In genomic region chr19:10120538-10121198, GRCh38 we compare ENCODE assay signal across 9 cellular contexts. TPM values are rescaled to one million over a fixed set of nuclear protein-coding genes. Genes with fewer than 3 reads are reported as not detected.
DNase-seq lines count a peak whose midpoint lies in the region; TF ChIP-seq lines count a peak whose summit lies in the region.
"Had no signal": no experiment of that assay in that cellular context is flagged by ENCODE, and none has a peak within 500 bp of the region (broad histone marks: within the 10 kb centered on the region; RNA-seq: fewer than 3 reads in every experiment).

No MANE protein-coding gene starts in this region.

- H3K27ac Mint-ChIP-seq in nephron progenitor cell = no peak overlapping the region

- H3K27ac ChIP-seq in colonic mucosa (peak overlapping the region; percentile 18), prostate gland (peak overlapping the region in 1 of 2 donors; percentile 55)

- H3K36me3 Mint-ChIP-seq in nephron progenitor cell (ENCODE audit: low read depth) = peaks cover 15% of the 10 kb centered on the region

- H3K9me3 ChIP-seq in colonic mucosa (no peaks in the 10 kb centered on the region), prostate gland (no peaks in the 10 kb centered on the region)

- peaks cover 4% of the 10 kb centered on the region for H3K9me3 Mint-ChIP-seq in nephron progenitor cell

- H3K27me3 Mint-ChIP-seq in nephron progenitor cell (ENCODE audit: low read depth, poor library complexity) = peaks cover 3% of the 10 kb centered on the region
- H3K27me3 Mint-ChIP-seq: stimulated activated naive B cell treated with anti-CD40 and anti-IgM and Interleukin-4, amounts not matched to agents 10 μg/mL and 1 μg/mL and 100 μg/mL, for 72 hours had no signal

- intact Hi-C loops in colonic mucosa (cut with DNase I) (no loop called here), prostate gland (cut with DNase I) (no loop called here)

- 51% methylated on average over 9 of the region's 9 CpGs for WGBS in prostate gland

- peak overlapping the region; percentile 45 for H3K4me3 Mint-ChIP-seq in nephron progenitor cell

- peaks cover 7% of the 10 kb centered on the region for H3K36me3 ChIP-seq in colonic mucosa
- H3K36me3 ChIP-seq in prostate gland = peaks cover 4 to 21% of the 10 kb centered on the region in 2 donors

- peak; percentile 81 for DNase-seq in AG09309 (ENCODE audit: low read depth)
- peak; percentile 93 for DNase-seq in M059J (ENCODE audit: low read depth)
- no peak for DNase-seq in colonic mucosa
- DNase-seq in nephron progenitor cell = no peak
- no peak for DNase-seq in GM13976 (ENCODE audit: low spot score)
- no peak for DNase-seq in prostate gland (ENCODE audit: low spot score)
- no peak for DNase-seq in activated CD4-positive, alpha-beta T cell treated with anti-CD3 and anti-CD28 coated beads for 1 hour
- no peak for DNase-seq in DMS53 treated with DMSO at 0.1 percent for 48 hours (lab: John Stamatoyannopoulos, UW; ENCODE audit: unreplicated experiment)

- peaks cover 6% of the 10 kb centered on the region for H3K4me1 Mint-ChIP-seq in nephron progenitor cell

- in situ Hi-C loops in GM13976 (cut with MboI; ENCODE audit: low sequenced_read_pairs, unreplicated experiment) = no loop called here

- TF ChIP-seq POLR2A in prostate gland (IDR thresholded peaks at IDR 0.05) = no peak

- H3K4me1 ChIP-seq in colonic mucosa (no peaks in the 10 kb centered on the region), prostate gland (replicated peaks) (peaks cover 7% of the 10 kb centered on the region)

- TF ChIP-seq CTCF in AG09309 (IDR thresholded peaks at IDR 0.05; ENCODE audit: control insufficient read depth, insufficient read depth, low read depth, low read length, missing control alignments) (no peak), colonic mucosa (IDR thresholded peaks at IDR 0.05) (no peak), nephron progenitor cell (IDR thresholded peaks at IDR 0.05) (no peak), GM13976 (IDR thresholded peaks at IDR 0.05; ENCODE audit: borderline replicate concordance, control extremely low read depth, extremely low read depth, insufficient read depth, missing control alignments) (no peak), prostate gland (IDR thresholded peaks at IDR 0.05) (no peak)

- H3K9ac ChIP-seq in colonic mucosa (ENCODE audit: low read depth in 2 of 2, low read length in 2 of 2) = no peak overlapping the region

- H3K4me3 ChIP-seq in AG09309 (ENCODE audit: control insufficient read depth, low read depth, low read length) (peak overlapping the region; percentile 42), colonic mucosa (no peak overlapping the region), prostate gland (no peak overlapping the region)

- no peaks in the 10 kb centered on the region for H3K27me3 ChIP-seq in colonic mucosa
- no peaks in the 10 kb centered on the region for H3K27me3 ChIP-seq in prostate gland (replicated peaks; ENCODE audit: insufficient read depth)

RNA-seq across cellular contexts. Expression of gene EIF3G, which starts 1.0 kb away (rescaled TPM):
- total RNA-seq in M059J (2014; rRNA removed; shearing (Covaris generic)) = 261 and 266 TPM in 2 replicates
- total RNA-seq in colonic mucosa (100 to 1,000 TPM; 141 to 202 TPM), prostate gland (100 to 1,000 TPM; 264 to 300 TPM)

RNA-seq across cellular contexts. Expression of gene P2RY11, which starts 9.2 kb away (rescaled TPM):
- total RNA-seq in M059J (2014; rRNA removed; shearing (Covaris generic)) = 0.96 and 6.5 TPM in 2 replicates
- total RNA-seq in colonic mucosa = 10 to 100 TPM in 1 of 2 donors, 1 to 10 TPM in 1; 7.6 to 16.7 TPM
- 10 to 100 TPM in 1 of 2 donors, 1 to 10 TPM in 1; 9.2 to 20.8 TPM for total RNA-seq in prostate gland

RNA-seq across cellular contexts. Expression of gene PPAN, which starts 14.5 kb away (rescaled TPM):
- total RNA-seq in M059J (2014; rRNA removed; shearing (Covaris generic)) = 20.9 and 25.0 TPM in 2 replicates
- total RNA-seq in colonic mucosa (10 to 100 TPM; 21.6 to 53.8 TPM), prostate gland (10 to 100 TPM; 27.6 to 47.2 TPM)

RNA-seq across cellular contexts. Expression of gene ANGPTL6, which starts 18.2 kb away (rescaled TPM):
- 0.25 TPM in 1 of 2 replicates, not detected in the other for total RNA-seq in M059J (2014; rRNA removed; shearing (Covaris generic))
- total RNA-seq in colonic mucosa = under 1 TPM in 1 of 2 donors, not detected in 1; 0.21 TPM
- 1 to 10 TPM in 1 of 2 donors, not detected in 1; 2.4 TPM for total RNA-seq in prostate gland

RNA-seq across cellular contexts. Expression of gene SHFL, which starts 34.6 kb away (rescaled TPM):
- 80.9 and 98.9 TPM in 2 replicates for total RNA-seq in M059J (2014; rRNA removed; shearing (Covaris generic))
- total RNA-seq in colonic mucosa (10 to 100 TPM; 15.1 to 21.3 TPM), prostate gland (10 to 100 TPM; 23.5 to 36.0 TPM)

Comparison
In these comparisons a context has a peak if more than half of its experiments do, and no peak if none do; other contexts are left out.
1. DNase-seq: peak in AG09309 (single experiment) and M059J (single experiment); none in colonic mucosa (single experiment), nephron progenitor cell (single experiment), GM13976 (single experiment), prostate gland (single experiment), activated CD4-positive, alpha-beta T cell treated with anti-CD3 and anti-CD28 coated beads for 1 hour (single experiment) and DMS53 treated with DMSO at 0.1 percent for 48 hours (single experiment).